Comparison of ENCODE assay signal across 30 cellular contexts in genomic region chr13:85771856-85772255, GRCh38. TPM values are rescaled to one million over a fixed set of nuclear protein-coding genes. Genes with fewer than 3 reads are reported as not detected.
DNase-seq lines count a peak whose midpoint lies in the region; ATAC-seq and TF ChIP-seq lines count a peak whose summit lies in the region.
"Had no signal": no experiment of that assay in that cellular context is flagged by ENCODE, and none has a peak within 500 bp of the region (broad histone marks: within the 10 kb centered on the region; RNA-seq: fewer than 3 reads in every experiment).

No MANE protein-coding gene starts in this region.

- no peaks in the 10 kb centered on the region for H3K36me3 ChIP-seq in A673 (ENCODE audit: insufficient read depth, low read length, poor library complexity, severe bottlenecking)
- H3K36me3 ChIP-seq in RWPE2 (ENCODE audit: low read depth) = no peaks in the 10 kb centered on the region
- no peaks in the 10 kb centered on the region for H3K36me3 ChIP-seq in left ventricle myocardium inferior
- H3K36me3 ChIP-seq: ascending aorta, esophagus muscularis mucosa, HAP-1, right atrium auricular region, WERI-Rb-1 had no signal

- DNase-seq in A673 (ENCODE audit: low spot score) (peak; percentile 1), RWPE2 (ENCODE audit: low spot score) (no peak), choroid plexus epithelial cell (ENCODE audit: low read depth) (peak; percentile 41), left ventricle myocardium inferior (no peak), dedifferentiated amniotic fluid mesenchymal stem cell (ENCODE audit: extremely low spot score) (no peak)
- DNase-seq: activated CD4-positive, alpha-beta T cell treated with anti-CD3 and anti-CD28 coated beads, Interleukin-2, amount 10 ng/mL, durations not matched to agents 24 days and 14 days; activated effector memory CD4-positive, alpha-beta T cell treated with anti-CD3 and anti-CD28 coated beads, Interleukin-2, amount 50 U/mL, for 16 hours; activated naive CD8-positive, alpha-beta T cell treated with anti-CD3 and anti-CD28 coated beads for 36 hours; activated T-cell treated with anti-CD3 and anti-CD28 coated beads, Interleukin-2, amount 50 U/mL, for 1 hour; C1 segment of cervical spinal cord; central memory CD4-positive, alpha-beta T cell; COR-L47; dermis blood vessel endothelial cell; endodermal cell; foreskin fibroblast; NCI-H1092; NCI-H2029; NCI-H526; SIG-M5; small intestine; stimulated activated naive CD8-positive, alpha-beta T cell treated with anti-CD3 and anti-CD28 coated beads, Interleukin-15, Interleukin-2, amounts not matched to agents 100 U/mL and 50 U/mL, for 24 hours; testis; WERI-Rb-1 had no signal

- H3K27ac ChIP-seq in A673 (ENCODE audit: low read depth, low read length, poor library complexity, severe bottlenecking) (no peak overlapping the region), RWPE2 (ENCODE audit: poor library complexity, severe bottlenecking) (peak overlapping the region; percentile 32), left ventricle myocardium inferior (replicated peaks) (no peak overlapping the region)
- H3K27ac ChIP-seq: ascending aorta, esophagus muscularis mucosa, right atrium auricular region, testis, WERI-Rb-1 had no signal

- intact Hi-C loops in A673 (cut with micrococcal nuclease; ENCODE audit: unreplicated experiment) (no loop called here), left ventricle myocardium inferior (cut with micrococcal nuclease) (no loop called here)

- ATAC-seq in GM18868 (IDR thresholded peaks at IDR 0.05; ENCODE audit: unreplicated experiment) = peak; percentile 48
- peak; percentile 42; the same call in 1 of the 3 replicates for ATAC-seq in RWPE2 (ENCODE audit: low read depth)
- no peak for ATAC-seq in GM19467 (IDR thresholded peaks at IDR 0.05; ENCODE audit: unreplicated experiment)
- ATAC-seq: left lobe of liver; stimulated activated naive CD8-positive, alpha-beta T cell treated with anti-CD3 and anti-CD28 coated beads, Interleukin-15, Interleukin-2, amounts not matched to agents 100 U/mL and 50 U/mL, for 24 hours had no signal

- H3K4me1 ChIP-seq in A673 (ENCODE audit: insufficient read depth, low read length, poor library complexity, severe bottlenecking) (no peaks in the 10 kb centered on the region), RWPE2 (ENCODE audit: insufficient read depth, poor library complexity, severe bottlenecking) (peaks cover 8% of the 10 kb centered on the region), left ventricle myocardium inferior (no peaks in the 10 kb centered on the region)
- H3K4me1 ChIP-seq: ascending aorta, esophagus muscularis mucosa, HAP-1, right atrium auricular region, testis had no signal

- no peaks in the 10 kb centered on the region for H3K27me3 ChIP-seq in A673 (replicated peaks; ENCODE audit: insufficient read depth, low read depth, low read length, poor library complexity)
- H3K27me3 ChIP-seq in RWPE2 (ENCODE audit: insufficient read depth, poor library complexity, severe bottlenecking) = no peaks in the 10 kb centered on the region
- no peaks in the 10 kb centered on the region for H3K27me3 ChIP-seq in left ventricle myocardium inferior (ENCODE audit: low read depth)
- H3K27me3 ChIP-seq: ascending aorta, esophagus muscularis mucosa, right atrium auricular region, testis had no signal

- TF ChIP-seq CTCF in A673 (conservative IDR thresholded peaks at IDR 0.05; ENCODE audit: low read depth, low read length) = no peak
- no peak for TF ChIP-seq CTCF in RWPE2 (IDR thresholded peaks at IDR 0.05; ENCODE audit: poor library complexity, severe bottlenecking)
- no peak for TF ChIP-seq CTCF in choroid plexus epithelial cell (conservative IDR thresholded peaks at IDR 0.05; ENCODE audit: low read depth, low read length)
- no peak for TF ChIP-seq CTCF in left ventricle myocardium inferior (IDR thresholded peaks at IDR 0.05; ENCODE audit: borderline replicate concordance)

- BruUV-seq in A673 (replicated peaks; lab: Mats Ljungman, UMichigan) = no TSS peak

- CTCF ChIA-PET in A673 (lab: Charles Lee) = no interaction called here

- H3K9me3 ChIP-seq in A673 (ENCODE audit: low read depth, low read length, poor library complexity, severe bottlenecking) (no peaks in the 10 kb centered on the region), RWPE2 (ENCODE audit: severe bottlenecking) (no peaks in the 10 kb centered on the region), left ventricle myocardium inferior (replicated peaks) (peaks cover 6% of the 10 kb centered on the region)
- H3K9me3 ChIP-seq: ascending aorta, esophagus muscularis mucosa, HAP-1, right atrium auricular region, testis had no signal

- POLR2A ChIA-PET in A673 (lab: Charles Lee; ENCODE audit: low non-redundant PET) = no interaction called here

- H3K4me3 ChIP-seq in A673 (ENCODE audit: low read depth, low read length, poor library complexity, severe bottlenecking) (no peak overlapping the region), RWPE2 (ENCODE audit: severe bottlenecking) (no peak overlapping the region), choroid plexus epithelial cell (ENCODE audit: low read depth, low read length) (no peak overlapping the region), left ventricle myocardium inferior (no peak overlapping the region)
- H3K4me3 ChIP-seq: ascending aorta, esophagus muscularis mucosa, HAP-1, right atrium auricular region, testis had no signal

RNA-seq across cellular contexts. Expression of gene SLITRK6, which starts 27.4 kb away (rescaled TPM):
- total RNA-seq in A673 (2021) (1.1 and 1.3 TPM in 2 replicates), left ventricle myocardium inferior (0.93 TPM)
- total RNA-seq: activated CD4-positive, alpha-beta T cell treated with anti-CD3 and anti-CD28 coated beads, Interleukin-2, amount 10 ng/mL, durations not matched to agents 24 days and 14 days; activated naive CD8-positive, alpha-beta T cell treated with anti-CD3 and anti-CD28 coated beads for 36 hours; ascending aorta; dermis blood vessel endothelial cell had no signal

Comparison
In these comparisons a context has a peak if more than half of its experiments do, and no peak if none do; other contexts are left out.
1. DNase-seq: peak in A673 (single experiment) and choroid plexus epithelial cell (single experiment); none in RWPE2 (single experiment), left ventricle myocardium inferior (single experiment) and dedifferentiated amniotic fluid mesenchymal stem cell (single experiment).